23 cellular contexts compared by ENCODE assay signal in genomic region chr1:243559575-243560172, GRCh38.
A peak's percentile ranks its signal among the peaks of the same experiment; 100 is the strongest.
DNase-seq lines count a peak whose midpoint lies in the region; ATAC-seq, FAIRE-seq and TF ChIP-seq lines count a peak whose summit lies in the region.
"Had no signal": no experiment of that assay in that cellular context is flagged by ENCODE, and none has a peak within 500 bp of the region (broad histone marks: within the 10 kb centered on the region; RNA-seq: fewer than 3 reads in every experiment).

No MANE protein-coding gene starts in this region.

- H3K36me3 Mint-ChIP-seq in HFFc6 (ENCODE audit: low read depth) (peaks cover 17% of the 10 kb centered on the region), astrocyte (ENCODE audit: low read depth, unreplicated experiment) (peaks cover 13% of the 10 kb centered on the region)

- no peak overlapping the region for H2AFZ ChIP-seq in astrocyte (ENCODE audit: low read depth, low read length)

- H3K27me3 ChIP-seq in astrocyte (ENCODE audit: insufficient read depth, low read length) = no peaks in the 10 kb centered on the region
- H3K27me3 ChIP-seq: dorsolateral prefrontal cortex, esophagus muscularis mucosa, neutrophil had no signal

- H3K9me3 Mint-ChIP-seq in HFFc6 = peaks cover 5% of the 10 kb centered on the region; the same call in 1 of the 2 replicates
- H3K9me3 Mint-ChIP-seq in astrocyte (ENCODE audit: unreplicated experiment) = no peaks in the 10 kb centered on the region

- DNase-seq in DMS 273 (lab: John Stamatoyannopoulos, UW; ENCODE audit: unreplicated experiment) (peak; percentile 49), HFFc6 (peak; percentile 30), astrocyte (ENCODE audit: low read depth) (peak; percentile 28), iris pigment epithelial cell (ENCODE audit: low read depth) (peak; percentile 85), COLO668 (lab: John Stamatoyannopoulos, UW; ENCODE audit: unreplicated experiment) (no peak), NCI-H2196 treated with DMSO at 0.1 percent for 48 hours (lab: John Stamatoyannopoulos, UW; ENCODE audit: unreplicated experiment) (no peak)
- DNase-seq: activated B cell treated with CpG ODN at 0.5 μM for 24 hours; activated CD8-positive, alpha-beta memory T cell treated with anti-CD3 and anti-CD28 coated beads for 24 hours; amniotic stem cell; dorsolateral prefrontal cortex; GF-D8; H7; hippocampal formation; kidney glomerular epithelial cell; NCI-H2029 treated with DMSO at 0.1 percent for 48 hours; NCI-H82; right cardiac atrium; substantia nigra; T-helper 1 cell had no signal

- H3K4me1 Mint-ChIP-seq in HFFc6 (ENCODE audit: low read depth) = peaks cover 32% of the 10 kb centered on the region
- H3K4me1 Mint-ChIP-seq in astrocyte (ENCODE audit: low read depth, unreplicated experiment) = peaks cover 8% of the 10 kb centered on the region
- H3K4me1 Mint-ChIP-seq: activated B cell treated with CpG ODN at 0.5 μM for 24 hours had no signal

- ATAC-seq in GM18517 (IDR thresholded peaks at IDR 0.05; ENCODE audit: unreplicated experiment) (no peak), GM18502 (IDR thresholded peaks at IDR 0.05; ENCODE audit: poor library complexity, unreplicated experiment) (no peak)
- ATAC-seq: right cardiac atrium had no signal

- no peaks in the 10 kb centered on the region for H3K9me3 ChIP-seq in astrocyte (ENCODE audit: insufficient read depth, low read depth, low read length)
- H3K9me3 ChIP-seq: neutrophil had no signal

- no peak for TF ChIP-seq CTCF in HFFc6 (IDR thresholded peaks at IDR 0.05)
- TF ChIP-seq CTCF in astrocyte (IDR thresholded peaks at IDR 0.05; ENCODE audit: insufficient read depth, low read depth, low read length) = no peak

- peaks cover 2% of the 10 kb centered on the region for H3K36me3 ChIP-seq in astrocyte (ENCODE audit: insufficient read depth, low read length)
- H3K36me3 ChIP-seq: neutrophil had no signal

- no peak overlapping the region for H3K27ac ChIP-seq in astrocyte (ENCODE audit: low read depth, low read length)
- H3K27ac ChIP-seq: esophagus muscularis mucosa, neutrophil had no signal

- H3K27ac Mint-ChIP-seq in HFFc6 (peak overlapping the region; percentile 70), astrocyte (ENCODE audit: unreplicated experiment) (no peak overlapping the region)
- H3K27ac Mint-ChIP-seq: activated B cell treated with CpG ODN at 0.5 μM for 24 hours had no signal

- no peak for FAIRE-seq in astrocyte (lab: Jason Lieb, UNC)

- H3K9ac ChIP-seq in astrocyte (ENCODE audit: low read length) = no peak overlapping the region

- no peak overlapping the region for H3K4me3 ChIP-seq in astrocyte (ENCODE audit: insufficient read depth, low read depth, low read length)
- H3K4me3 ChIP-seq: dorsolateral prefrontal cortex, esophagus muscularis mucosa had no signal

- no peaks in the 10 kb centered on the region for H3K79me2 ChIP-seq in astrocyte (ENCODE audit: insufficient read depth, low read length)

- no peak overlapping the region for H3K4me2 ChIP-seq in astrocyte (ENCODE audit: low read length)

- H3K4me1 ChIP-seq in astrocyte (ENCODE audit: insufficient read depth, low read length) = no peaks in the 10 kb centered on the region

- H3K27me3 Mint-ChIP-seq in HFFc6 (ENCODE audit: insufficient read depth) = no peaks in the 10 kb centered on the region
- H3K27me3 Mint-ChIP-seq in astrocyte (ENCODE audit: low read depth, unreplicated experiment) = no peaks in the 10 kb centered on the region
- H3K27me3 Mint-ChIP-seq: activated B cell treated with CpG ODN at 0.5 μM for 24 hours had no signal

- no peaks in the 10 kb centered on the region for H4K20me1 ChIP-seq in astrocyte (ENCODE audit: insufficient read depth, low read length)

- H3K4me3 Mint-ChIP-seq in HFFc6 = peak overlapping the region; percentile 27
- H3K4me3 Mint-ChIP-seq in astrocyte (ENCODE audit: unreplicated experiment) = no peak overlapping the region
- H3K4me3 Mint-ChIP-seq: activated B cell treated with CpG ODN at 0.5 μM for 24 hours had no signal

Comparison
In these comparisons a context has a peak if more than half of its experiments do, and no peak if none do; other contexts are left out.
1. DNase-seq: peak in DMS 273 (single experiment), HFFc6 (single experiment), astrocyte (single experiment) and iris pigment epithelial cell (single experiment); none in COLO668 (single experiment) and NCI-H2196 treated with DMSO at 0.1 percent for 48 hours (single experiment).